Comparison of ENCODE assay signal across 21 cellular contexts in genomic region chr6:51515052-51515402, GRCh38.
A peak's percentile ranks its signal among the peaks of the same experiment; 100 is the strongest.
DNase-seq lines count a peak whose midpoint lies in the region; ATAC-seq, FAIRE-seq and TF ChIP-seq lines count a peak whose summit lies in the region.
"Had no signal": no experiment of that assay in that cellular context is flagged by ENCODE, and none has a peak within 500 bp of the region (broad histone marks: within the 10 kb centered on the region; RNA-seq: fewer than 3 reads in every experiment).

No MANE protein-coding gene starts in this region.

- intact Hi-C loops in gastrocnemius medialis (cut with DNase I; ENCODE audit: low total_unique reads), result no loop called here

- no peaks in the 10 kb centered on the region for H3K4me1 ChIP-seq in astrocyte (ENCODE audit: insufficient read depth, low read length)
- peaks cover 12% of the 10 kb centered on the region for H3K4me1 ChIP-seq in foreskin keratinocyte
- peaks cover 5% of the 10 kb centered on the region for H3K4me1 ChIP-seq in skeletal muscle satellite cell (ENCODE audit: control insufficient read depth, insufficient read depth, low read length)
- no peaks in the 10 kb centered on the region for H3K4me1 ChIP-seq in gastrocnemius medialis
- H3K4me1 ChIP-seq: ascending aorta had no signal

- peak; percentile 57 for TF ChIP-seq CTCF in LNCaP clone FGC (IDR thresholded peaks at IDR 0.05; ENCODE audit: control insufficient read depth, extremely low read depth, insufficient read depth)
- TF ChIP-seq CTCF in astrocyte (IDR thresholded peaks at IDR 0.05; ENCODE audit: insufficient read depth, low read depth, low read length), result no peak
- TF ChIP-seq CTCF in foreskin keratinocyte (conservative IDR thresholded peaks at IDR 0.05), result peak; percentile 75
- TF ChIP-seq CTCF in gastrocnemius medialis (IDR thresholded peaks at IDR 0.05 in 4 of 5, conservative IDR thresholded peaks at IDR 0.05 in 1 of 5), result no peak

- DNase-seq in LNCaP clone FGC (ENCODE audit: low read depth), result peak; percentile 19
- DNase-seq in astrocyte (ENCODE audit: low read depth), result no peak
- DNase-seq in foreskin keratinocyte, result no peak
- DNase-seq in RCC 7860 (ENCODE audit: low spot score), result no peak
- DNase-seq in gastrocnemius medialis, result no peak
- DNase-seq: activated CD4-positive, CD25-positive, alpha-beta regulatory T cell treated with anti-CD3 and anti-CD28 coated beads, Interleukin-2, amount 50 U/mL, for 72 hours; activated naive CD4-positive, alpha-beta T cell treated with anti-CD3 and anti-CD28 coated beads, Interleukin-2, amount 50 U/mL, for 16 hours; activated T-cell treated with anti-CD3 and anti-CD28 coated beads, Interleukin-2, amount 50 U/mL, for 72 hours; AML-193; Calu3; hippocampal formation; kidney; NCI-H2029 treated with DMSO at 0.1 percent for 48 hours; stimulated activated CD4-positive, alpha-beta T cell treated with anti-CD3 and anti-CD28 coated beads, Interleukin-4, amount 100 ng/mL, for 24 hours; T1000 had no signal

- FAIRE-seq in astrocyte (lab: Jason Lieb, UNC) (no peak), RCC 7860 (lab: Jason Lieb, UNC) (no peak)
- FAIRE-seq: colon, kidney had no signal

- no peaks in the 10 kb centered on the region for H3K9me3 Mint-ChIP-seq in astrocyte (ENCODE audit: unreplicated experiment)

- no peak overlapping the region for H3K4me3 ChIP-seq in LNCaP clone FGC (ENCODE audit: low read depth, low read length)
- H3K4me3 ChIP-seq in astrocyte (ENCODE audit: insufficient read depth, low read depth, low read length), result no peak overlapping the region
- H3K4me3 ChIP-seq in skeletal muscle satellite cell (ENCODE audit: low read length), result no peak overlapping the region
- no peak overlapping the region for H3K4me3 ChIP-seq in gastrocnemius medialis
- H3K4me3 ChIP-seq: ascending aorta had no signal

- no peak overlapping the region for H2AFZ ChIP-seq in astrocyte (ENCODE audit: low read depth, low read length)

- H3K27ac ChIP-seq in astrocyte (ENCODE audit: low read depth, low read length) (no peak overlapping the region), foreskin keratinocyte (peak overlapping the region; percentile 99), gastrocnemius medialis (no peak overlapping the region)
- H3K27ac ChIP-seq: ascending aorta had no signal

- H4K20me1 ChIP-seq in astrocyte (ENCODE audit: insufficient read depth, low read length), result no peaks in the 10 kb centered on the region

- in situ Hi-C loops in gastrocnemius medialis (cut with MboI; ENCODE audit: low sequenced_read_pairs in 4 of 4), result no loop called here

- H3K4me3 Mint-ChIP-seq in astrocyte (ENCODE audit: unreplicated experiment), result no peak overlapping the region
- H3K4me3 Mint-ChIP-seq: activated T-cell treated with anti-CD3 and anti-CD28 coated beads, Interleukin-2, amount 50 U/mL, for 72 hours; nephron had no signal

- ATAC-seq in foreskin keratinocyte (peak; percentile 4), GM18861 (IDR thresholded peaks at IDR 0.05; ENCODE audit: unreplicated experiment) (no peak), GM19463 (IDR thresholded peaks at IDR 0.05; ENCODE audit: unreplicated experiment) (no peak), gastrocnemius medialis (no peak)
- ATAC-seq: activated T-cell treated with anti-CD3 and anti-CD28 coated beads, Interleukin-2, amount 50 U/mL, for 72 hours had no signal

- H3K9me3 ChIP-seq in astrocyte (ENCODE audit: insufficient read depth, low read depth, low read length) (no peaks in the 10 kb centered on the region), skeletal muscle satellite cell (replicated peaks; ENCODE audit: low read length) (no peaks in the 10 kb centered on the region), gastrocnemius medialis (no peaks in the 10 kb centered on the region)
- H3K9me3 ChIP-seq: ascending aorta had no signal

- H3K27me3 ChIP-seq in astrocyte (ENCODE audit: insufficient read depth, low read length) (no peaks in the 10 kb centered on the region), foreskin keratinocyte (no peaks in the 10 kb centered on the region), skeletal muscle satellite cell (ENCODE audit: control insufficient read depth, insufficient read depth, low read length) (no peaks in the 10 kb centered on the region), gastrocnemius medialis (no peaks in the 10 kb centered on the region)
- H3K27me3 ChIP-seq: ascending aorta had no signal

- H3K4me1 Mint-ChIP-seq in astrocyte (ENCODE audit: low read depth, unreplicated experiment), result peaks cover 24% of the 10 kb centered on the region

- no peaks in the 10 kb centered on the region for H3K36me3 Mint-ChIP-seq in astrocyte (ENCODE audit: low read depth, unreplicated experiment)

- H3K27ac Mint-ChIP-seq in astrocyte (ENCODE audit: unreplicated experiment), result peak overlapping the region; percentile 69
- H3K27ac Mint-ChIP-seq: activated T-cell treated with anti-CD3 and anti-CD28 coated beads, Interleukin-2, amount 50 U/mL, for 72 hours had no signal

- no peak for TF ChIP-seq POLR2A in gastrocnemius medialis (IDR thresholded peaks at IDR 0.05)

- peaks cover 4% of the 10 kb centered on the region for H3K27me3 Mint-ChIP-seq in astrocyte (ENCODE audit: low read depth, unreplicated experiment)

- H3K36me3 ChIP-seq in astrocyte (ENCODE audit: insufficient read depth, low read length) (no peaks in the 10 kb centered on the region), skeletal muscle satellite cell (ENCODE audit: insufficient read depth, low read length) (no peaks in the 10 kb centered on the region), gastrocnemius medialis (no peaks in the 10 kb centered on the region)
- H3K36me3 ChIP-seq: ascending aorta had no signal

- no peaks in the 10 kb centered on the region for H3K79me2 ChIP-seq in astrocyte (ENCODE audit: insufficient read depth, low read length)

- H3K4me2 ChIP-seq in astrocyte (ENCODE audit: low read length) (no peak overlapping the region), skeletal muscle satellite cell (ENCODE audit: low read length) (no peak overlapping the region)

- H3K9ac ChIP-seq in astrocyte (ENCODE audit: low read length) (no peak overlapping the region), skeletal muscle satellite cell (ENCODE audit: low read depth, low read length) (peak overlapping the region; percentile 43)

Comparison
In these comparisons a context has a peak if more than half of its experiments do, and no peak if none do; other contexts are left out.
1. CTCF ChIP-seq: peak in LNCaP clone FGC (single experiment) and foreskin keratinocyte (single experiment); none in astrocyte (single experiment) and gastrocnemius medialis (0 of 5).